Comparison of ENCODE assay signal across 8 cellular contexts in genomic region chr1:203117611-203118575, GRCh38. TPM values are rescaled to one million over a fixed set of nuclear protein-coding genes. Genes with fewer than 3 reads are reported as not detected.
DNase-seq lines count a peak whose midpoint lies in the region; ATAC-seq and TF ChIP-seq lines count a peak whose summit lies in the region.

No MANE protein-coding gene starts in this region.

- H3K27me3 Mint-ChIP-seq in endodermal cell (ENCODE audit: insufficient read depth): peaks cover 47% of the 10 kb centered on the region

- no peak overlapping the region for H3K4me3 Mint-ChIP-seq in endodermal cell

- H3K4me1 Mint-ChIP-seq in endodermal cell: no peaks in the 10 kb centered on the region

- no peaks in the 10 kb centered on the region for H3K36me3 Mint-ChIP-seq in endodermal cell (ENCODE audit: low read depth)

- no peak overlapping the region for H3K27ac ChIP-seq in endodermal cell (ENCODE audit: low read depth, low read length)
- no peak overlapping the region for H3K27ac ChIP-seq in suprapubic skin

- H3K9me3 ChIP-seq in endodermal cell (ENCODE audit: control insufficient read depth, low read length) (no peaks in the 10 kb centered on the region), suprapubic skin (no peaks in the 10 kb centered on the region)

- no peak for TF ChIP-seq EP300 in suprapubic skin (IDR thresholded peaks at IDR 0.05)

- peak; percentile 97 for TF ChIP-seq CTCF in endodermal cell (conservative IDR thresholded peaks at IDR 0.05)
- peak; percentile 51 to 74 for TF ChIP-seq CTCF in suprapubic skin (IDR thresholded peaks at IDR 0.05)

- H3K27ac Mint-ChIP-seq in endodermal cell: no peak overlapping the region

- H3K27me3 ChIP-seq in endodermal cell (ENCODE audit: control insufficient read depth, insufficient read depth, low read length, poor library complexity, severe bottlenecking) (peaks cover 36% of the 10 kb centered on the region), suprapubic skin (peaks cover 57% of the 10 kb centered on the region)

- no peak for TF ChIP-seq POLR2A in suprapubic skin (IDR thresholded peaks at IDR 0.05)

- H3K4me1 ChIP-seq in endodermal cell (ENCODE audit: control insufficient read depth, insufficient read depth, low read length) (no peaks in the 10 kb centered on the region), suprapubic skin (peaks cover 8% of the 10 kb centered on the region)

- H3K9ac ChIP-seq in endodermal cell (ENCODE audit: extremely low read depth, low read length, poor library complexity, severe bottlenecking): no peak overlapping the region

- no peaks in the 10 kb centered on the region for H3K36me3 ChIP-seq in endodermal cell (ENCODE audit: control insufficient read depth, insufficient read depth, low read length)
- H3K36me3 ChIP-seq in suprapubic skin: no peaks in the 10 kb centered on the region

- DNase-seq in NCI-H1417 (lab: John Stamatoyannopoulos, UW): peak; percentile 17 to 79 (median 67)
- DNase-seq in NCI-H1417 treated with DMSO at 0.1 percent for 48 hours (lab: John Stamatoyannopoulos, UW): no peak
- DNase-seq in LHCN-M2 (ENCODE audit: low read depth): peak; percentile 46
- peak; percentile 98 for DNase-seq in endodermal cell
- peak; percentile 53 to 59 for DNase-seq in lung microvascular endothelial cell (ENCODE audit: low read depth in 2 of 2)
- DNase-seq in suprapubic skin (ENCODE audit: low spot score in 2 of 2): peak in 1 of 2 donors; percentile 35

- peak; percentile 99 for ATAC-seq in SK-N-SH treated with all-trans-retinoic acid at 6 μM for 48 hours
- no peak for ATAC-seq in HG03045 (IDR thresholded peaks at IDR 0.05; ENCODE audit: unreplicated experiment)

- no peaks in the 10 kb centered on the region for H3K9me3 Mint-ChIP-seq in endodermal cell

- 41 to 56% methylated on average over 18 to 34 of the region's 35 CpGs for WGBS in endodermal cell (ENCODE audit: insufficient coverage in 1 of 2, insufficient read length in 1 of 2), 2 experiments
- WGBS in suprapubic skin: 42% methylated on average over 20 of the region's 35 CpGs

- H3K4me3 ChIP-seq in endodermal cell (ENCODE audit: low read length): no peak overlapping the region
- H3K4me3 ChIP-seq in suprapubic skin: no peak overlapping the region

TF ChIP-seq in SK-N-SH treated with all-trans-retinoic acid at 6 μM for 48 hours, 23 proteins besides CTCF, POLR2A, EP300 and RAD21:
- TF ChIP-seq TOX (CRISPR knock-in tag; IDR thresholded peaks at IDR 0.05; ENCODE audit: borderline replicate concordance): no peak

RNA-seq across cellular contexts. Expression of gene ADORA1, which starts 9.6 kb away (rescaled TPM):
- total RNA-seq in LHCN-M2 (2014; rRNA removed) (9.7 and 19.1 TPM in 2 replicates), endodermal cell (1 to 10 TPM; 2.0 to 2.1 TPM), lung microvascular endothelial cell (not detected in 2 replicates), suprapubic skin (1 to 10 TPM; 3.4 to 8.2 (median 5.6) TPM)
- polyA plus RNA-seq in LHCN-M2 (2012): 41.8 TPM
- polyA plus RNA-seq in endodermal cell (2013, experiment 1 of 2): 4.3 TPM
- polyA plus RNA-seq in endodermal cell (2013, experiment 2 of 2): 4.1 TPM

RNA-seq across cellular contexts. Expression of gene MYOG, which starts 32.1 kb away (rescaled TPM):
- total RNA-seq in LHCN-M2 (2014; rRNA removed) (0.13 and 5.7 TPM in 2 replicates), endodermal cell (not detected), lung microvascular endothelial cell (not detected in 2 replicates), suprapubic skin (not detected)
- 1.1 TPM for polyA plus RNA-seq in LHCN-M2 (2012)
- not detected for polyA plus RNA-seq in endodermal cell (2013, experiment 1 of 2)
- polyA plus RNA-seq in endodermal cell (2013, experiment 2 of 2): not detected

RNA-seq across cellular contexts. Expression of gene MYBPH, which starts 57.7 kb away (rescaled TPM):
- total RNA-seq in LHCN-M2 (2014; rRNA removed) (2.8 and 13.7 TPM in 2 replicates), endodermal cell (not detected), lung microvascular endothelial cell (not detected in 2 replicates), suprapubic skin (under 1 TPM in 1 of 4 donors, not detected in 3; 0.26 TPM)
- 49.5 TPM for polyA plus RNA-seq in LHCN-M2 (2012)
- not detected for polyA plus RNA-seq in endodermal cell (2013, experiment 1 of 2)
- not detected for polyA plus RNA-seq in endodermal cell (2013, experiment 2 of 2)
